ENCODE assay signal across 1 cellular context in genomic region chr9:117718085-117718484, GRCh38.
TF ChIP-seq lines count a peak whose summit lies in the region.

No MANE protein-coding gene starts in this region.

TF ChIP-seq in SK-N-SH, 30 proteins besides CTCF, POLR2A, EP300 and RAD21 (continued from another document):
- TF ChIP-seq USF2 (IDR thresholded peaks at IDR 0.05; ENCODE audit: borderline replicate concordance, low read depth, low read length) (no peak), NFIC (IDR thresholded peaks at IDR 0.05; ENCODE audit: borderline replicate concordance) (no peak), CHD2 (IDR thresholded peaks at IDR 0.05; ENCODE audit: low read length, partially characterized antibody) (no peak), PBX3 (IDR thresholded peaks at IDR 0.05) (no peak)
